In the genomic region with DNA sequence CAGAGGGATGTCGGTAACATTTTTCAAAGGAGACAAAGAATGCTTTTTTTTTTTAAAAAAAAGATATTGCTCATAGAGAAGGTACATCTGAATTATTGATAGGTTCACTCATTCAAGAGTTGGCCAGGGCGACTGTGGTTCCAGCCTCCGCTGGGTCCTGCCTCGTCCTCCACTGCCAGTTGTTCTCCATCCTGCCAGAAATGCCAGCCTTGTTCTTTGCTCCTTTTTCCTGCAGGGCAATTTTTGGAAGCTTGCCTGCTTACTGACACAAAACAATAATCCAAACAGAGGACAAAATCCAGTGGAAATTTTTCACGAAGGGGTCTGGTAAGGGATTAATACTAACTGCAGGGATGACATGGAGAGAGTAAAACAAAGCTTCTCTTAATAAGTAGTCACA, we compare ENCODE assay signal across 26 cellular contexts.
"Had no signal": no experiment of that assay in that cellular context is flagged by ENCODE, and none has a peak within 500 bp of the region (broad histone marks: within the 10 kb centered on the region; RNA-seq: fewer than 3 reads in every experiment).

No MANE protein-coding gene starts in this region.

- ATAC-seq: activated CD4-positive, CD25-positive, alpha-beta regulatory T cell treated with anti-CD3 and anti-CD28 coated beads, Interleukin-2, amount 50 U/mL, for 24 hours; gastroesophageal sphincter; heart right ventricle; left lung; lower lobe of right lung; mucosa of descending colon; stimulated activated naive B cell treated with anti-CD40 and anti-IgM and Interleukin-4, amounts not matched to agents 10 μg/mL and 1 μg/mL and 100 μg/mL, for 72 hours; T-helper 17 cell had no signal

- H3K9me3 ChIP-seq: gastroesophageal sphincter, heart right ventricle, left lung, lower lobe of right lung, mucosa of descending colon, sigmoid colon, stomach, tibial nerve had no signal

- H3K4me1 ChIP-seq: gastroesophageal sphincter, heart right ventricle, left lung, lower lobe of right lung, sigmoid colon, stomach, tibial nerve had no signal

- DNase-seq: activated CD4-positive, alpha-beta memory T cell treated with anti-CD3 and anti-CD28 coated beads for 36 hours; activated CD4-positive, alpha-beta T cell treated with anti-CD3 and anti-CD28 coated beads for 48 hours; activated CD8-positive, alpha-beta memory T cell treated with anti-CD3 and anti-CD28 coated beads, Interleukin-2, amount 50 U/mL, for 4 hours; activated gamma-delta T cell; activated naive CD4-positive, alpha-beta T cell treated with anti-CD3 and anti-CD28 coated beads, Interleukin-2, amount 10 ng/mL, durations not matched to agents 7 days and 5 days; activated naive CD8-positive, alpha-beta T cell treated with anti-CD3 and anti-CD28 coated beads, Interleukin-2, amount 10 ng/mL, durations not matched to agents 7 days and 5 days; activated T-cell treated with anti-CD3 and anti-CD28 coated beads, Interleukin-2, amount 50 U/mL, for 1 hour; central memory CD4-positive, alpha-beta T cell; effector CD8-positive, alpha-beta T cell; heart right ventricle; left lung; lower lobe of right lung; mesendoderm; mucosa of descending colon; sigmoid colon; small intestine; stimulated activated CD4-positive, alpha-beta T cell treated with anti-CD3 and anti-CD28 coated beads, Interleukin-1b, Interleukin-23, amount 100 ng/mL, for 48 hours; stimulated activated naive B cell treated with anti-CD40 and anti-IgM and Interleukin-4, amounts not matched to agents 10 μg/mL and 1 μg/mL and 100 μg/mL, for 72 hours; stomach; T-helper 17 cell; T1000; WERI-Rb-1 had no signal

- H3K4me3 ChIP-seq: gastroesophageal sphincter, heart right ventricle, left lung, lower lobe of right lung, mucosa of descending colon, sigmoid colon, stomach, tibial nerve had no signal

- H3K27me3 ChIP-seq: gastroesophageal sphincter, heart right ventricle, left lung, sigmoid colon, stomach, tibial nerve had no signal

- H3K36me3 ChIP-seq: gastroesophageal sphincter, heart right ventricle, left lung, lower lobe of right lung, sigmoid colon, stomach, tibial nerve, WERI-Rb-1 had no signal

- FAIRE-seq: astrocyte, small intestine had no signal

- H3K27ac ChIP-seq: gastroesophageal sphincter, heart right ventricle, left lung, lower lobe of right lung, sigmoid colon, stomach, WERI-Rb-1 had no signal
